In the genomic region with DNA sequence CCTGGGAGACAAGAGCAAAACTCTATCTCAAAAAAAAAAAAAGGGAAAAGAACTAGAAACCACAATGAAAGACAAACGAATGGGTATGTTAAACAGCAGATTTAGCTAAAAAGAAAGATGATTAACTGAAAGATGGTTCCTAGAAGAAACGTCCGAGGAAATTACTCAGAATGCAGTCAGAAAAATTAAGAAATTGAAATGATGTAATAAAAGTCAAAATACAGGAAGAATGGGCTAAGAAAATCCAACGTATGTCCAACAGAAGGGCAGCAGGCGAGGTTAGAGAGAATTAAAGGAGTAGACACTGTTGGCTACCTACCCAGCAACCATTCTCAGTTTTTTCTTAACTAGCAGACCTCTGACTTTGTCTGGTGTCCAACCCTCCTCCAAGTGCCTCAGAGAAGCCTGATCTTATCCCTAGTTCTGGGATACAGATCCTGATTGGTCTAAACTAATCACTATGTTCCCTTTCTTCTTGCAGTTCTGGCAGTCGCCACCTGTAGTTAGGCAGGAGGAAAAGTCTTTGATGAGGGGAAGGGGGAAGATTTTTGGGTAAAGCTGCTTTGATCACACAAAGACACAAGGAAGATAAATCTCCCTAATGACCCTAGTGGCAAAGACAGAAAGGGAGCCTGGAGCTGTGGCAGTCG, we compare ENCODE assay signal across 19 cellular contexts. TPM values are rescaled to one million over a fixed set of nuclear protein-coding genes. Genes with fewer than 3 reads are reported as not detected.
DNase-seq lines count a peak whose midpoint lies in the region; ATAC-seq, FAIRE-seq and TF ChIP-seq lines count a peak whose summit lies in the region.
"Had no signal": no experiment of that assay in that cellular context is flagged by ENCODE, and none has a peak within 500 bp of the region (broad histone marks: within the 10 kb centered on the region; RNA-seq: fewer than 3 reads in every experiment).

No MANE protein-coding gene starts in this region.

- H3K4me3 ChIP-seq in K562, result no peak overlapping the region
- no peak overlapping the region for H3K4me3 ChIP-seq in stomach
- H3K4me3 ChIP-seq: lung had no signal

- in situ Hi-C loops in K562 (cut with MboI), result no loop called here

- CTCF ChIA-PET in K562 (lab: Yijun Ruan, JAX; ENCODE audit: low intra/inter-chr PET ratio), result interaction anchor here (0.6 to 0.8 kb wide), 2 partner anchors 23 to 151 kb away, joined by 3 read pairs; no protein-coding TSS in a partner anchor

- no peaks in the 10 kb centered on the region for H3K36me3 ChIP-seq in K562 (ENCODE audit: control insufficient read depth, insufficient read depth, low read length)
- H3K36me3 ChIP-seq in stomach, result peaks cover 0 to 9% (median 0%) of the 10 kb centered on the region in 4 donors

- 21% methylated on average over 7 of the region's 7 CpGs for WGBS in K562 (ENCODE audit: insufficient coverage, low coverage, missing lambda C conversion rate)
- WGBS in stomach, 5 donors, result 77 to 90% (median 86%) methylated on average over 7 of the region's 7 CpGs

- H3K4me3 Mint-ChIP-seq in HFFc6, result no peak overlapping the region
- H3K4me3 Mint-ChIP-seq: activated naive CD8-positive, alpha-beta T cell treated with anti-CD3 and anti-CD28 coated beads, Interleukin-2, amount 50 U/mL, for 24 hours; activated T-helper 17 cell treated with anti-CD3 and anti-CD28 coated beads, Interleukin-2, amount 50 U/mL, for 72 hours; T-helper 1 cell treated with Interleukin-12 subunit alpha and Interleukin-12 subunit beta and Interleukin-4 antibody, amounts not matched to agents 30 μg/mL and 1 μg/mL, for 36 hours had no signal

- no peaks in the 10 kb centered on the region for H3K36me3 Mint-ChIP-seq in HFFc6 (ENCODE audit: low read depth)

- H3K27ac ChIP-seq in K562 (ENCODE audit: extremely low read depth, low read depth, low read length) (no peak overlapping the region), stomach (no peak overlapping the region)

- H3K4me1 ChIP-seq in K562 (replicated peaks in 1 of 2; ENCODE audit: control insufficient read depth in 2 of 2, insufficient read depth in 2 of 2, low read length in 2 of 2), result peaks cover 0 to 4% of the 10 kb centered on the region in 2 experiments; a peak in 1 of 5 replicates
- no peaks in the 10 kb centered on the region for H3K4me1 ChIP-seq in stomach

- H2AFZ ChIP-seq in K562 (ENCODE audit: low read depth, low read length), result 0 out of 2 replicates have a peak overlapping the region, but pooled peaks have one; percentile 3

- peak; percentile 9 for DNase-seq in CD1c-positive myeloid dendritic cell (ENCODE audit: extremely low spot score)
- no peak for DNase-seq in HFFc6
- peak in 2 of 4 experiments; percentile 42 to 55 for DNase-seq in K562 (ENCODE audit: extremely low read depth in 1 of 4, low spot score in 3 of 4)
- peak; percentile 56 for DNase-seq in iPS-NIHi11 (ENCODE audit: low spot score)
- no peak for DNase-seq in T1000 (lab: John Stamatoyannopoulos, UW)
- no peak for DNase-seq in stomach
- DNase-seq: activated CD4-positive, CD25-positive, alpha-beta regulatory T cell; activated naive CD8-positive, alpha-beta T cell treated with anti-CD3 and anti-CD28 coated beads, Interleukin-2, amount 50 U/mL, for 24 hours; NCI-H1417; posterior cingulate gyrus; SHP77 treated with DMSO at 0.1 percent for 48 hours had no signal

- peaks cover 3% of the 10 kb centered on the region; the same call in 1 of the 2 replicates for H3K27me3 Mint-ChIP-seq in HFFc6 (ENCODE audit: insufficient read depth)
- H3K27me3 Mint-ChIP-seq: activated naive CD8-positive, alpha-beta T cell treated with anti-CD3 and anti-CD28 coated beads, Interleukin-2, amount 50 U/mL, for 24 hours had no signal

- 0 out of 2 replicates have a peak, but pooled peaks have one; percentile 9 for TF ChIP-seq CTCF in HFFc6 (IDR thresholded peaks at IDR 0.05)
- TF ChIP-seq CTCF in K562 (IDR thresholded peaks at IDR 0.05 in 2 of 3, conservative IDR thresholded peaks at IDR 0.05 in 1 of 3; ENCODE audit: insufficient read depth in 2 of 3, low read depth in 1 of 3, low read length in 3 of 3), result peak in 2 of 3 experiments; percentile 22 to 25; a peak in 1 of 6 replicates
- no peak for TF ChIP-seq CTCF in stomach (IDR thresholded peaks at IDR 0.05)

- POLR2A ChIA-PET in K562 (lab: Yijun Ruan, JAX), result interaction anchor here (0.6 to 1.0 kb wide), 3 partner anchors 10 to 227 kb away, joined by 3 read pairs; no protein-coding TSS in a partner anchor

- no peaks in the 10 kb centered on the region for H3K9me1 ChIP-seq in K562 (ENCODE audit: control insufficient read depth, insufficient read depth, low read length)

- H3K27me3 ChIP-seq in K562 (ENCODE audit: control insufficient read depth in 2 of 2, insufficient read depth in 2 of 2, low read length in 2 of 2) (no peaks in the 10 kb centered on the region), stomach (no peaks in the 10 kb centered on the region)

- no peak overlapping the region for H3K9ac ChIP-seq in K562 (ENCODE audit: insufficient read depth in 1 of 2, low read depth in 2 of 2, low read length in 2 of 2)

- TF ChIP-seq POLR2A in K562 (conservative IDR thresholded peaks at IDR 0.05), result no peak
- TF ChIP-seq POLR2A in stomach (IDR thresholded peaks at IDR 0.05), result no peak

- BruUV-seq in K562 (replicated peaks; lab: Mats Ljungman, UMichigan), result no TSS peak

- intact Hi-C loops in K562 (cut with micrococcal nuclease), result no loop called here
- intact Hi-C loops in stomach (cut with DNase I; ENCODE audit: low total_unique reads), result no loop called here

- H3K79me2 ChIP-seq in K562 (ENCODE audit: control insufficient read depth, insufficient read depth, low read length), result no peaks in the 10 kb centered on the region

- H3K9me3 ChIP-seq in K562 (replicated peaks; ENCODE audit: control insufficient read depth, insufficient read depth, low read depth, low read length) (no peaks in the 10 kb centered on the region), stomach (no peaks in the 10 kb centered on the region)

- peaks cover 11% of the 10 kb centered on the region for H3K4me1 Mint-ChIP-seq in HFFc6 (ENCODE audit: low read depth)

- peak; percentile 82 for ATAC-seq in K562
- ATAC-seq in HG03025 (IDR thresholded peaks at IDR 0.05; ENCODE audit: low FRiP score, unreplicated experiment), result no peak
- no peak for ATAC-seq in GM19397 (IDR thresholded peaks at IDR 0.05; ENCODE audit: unreplicated experiment)
- ATAC-seq: activated naive CD8-positive, alpha-beta T cell treated with anti-CD3 and anti-CD28 coated beads, Interleukin-2, amount 50 U/mL, for 24 hours; activated T-helper 17 cell treated with anti-CD3 and anti-CD28 coated beads, Interleukin-2, amount 50 U/mL, for 72 hours; esophagus mucosa had no signal

- FAIRE-seq in K562 (lab: Jason Lieb, UNC), result peak; percentile 87
- FAIRE-seq: keratinocyte had no signal

- H3K9me3 Mint-ChIP-seq in HFFc6, result no peaks in the 10 kb centered on the region
- H3K9me3 Mint-ChIP-seq: activated naive CD8-positive, alpha-beta T cell treated with anti-CD3 and anti-CD28 coated beads, Interleukin-2, amount 50 U/mL, for 24 hours; activated T-helper 17 cell treated with anti-CD3 and anti-CD28 coated beads, Interleukin-2, amount 50 U/mL, for 72 hours; T-helper 1 cell treated with Interleukin-12 subunit alpha and Interleukin-12 subunit beta and Interleukin-4 antibody, amounts not matched to agents 30 μg/mL and 1 μg/mL, for 36 hours had no signal

- no peak overlapping the region; the same call in 1 of the 2 replicates for H3K4me2 ChIP-seq in K562 (ENCODE audit: insufficient read depth, low read length)

- H4K20me1 ChIP-seq in K562 (replicated peaks; ENCODE audit: control insufficient read depth, insufficient read depth, low read length), result no peaks in the 10 kb centered on the region

- TF ChIP-seq EP300 in K562 (IDR thresholded peaks at IDR 0.05; ENCODE audit: low read length) (no peak), stomach (IDR thresholded peaks at IDR 0.05) (no peak)

- no peak for TF ChIP-seq RAD21 in K562 (CRISPR knock-in tag; conservative IDR thresholded peaks at IDR 0.05 in 1 of 2, IDR thresholded peaks at IDR 0.05 in 1 of 2)

- no peak overlapping the region for H3K27ac Mint-ChIP-seq in HFFc6
- H3K27ac Mint-ChIP-seq: activated naive CD8-positive, alpha-beta T cell treated with anti-CD3 and anti-CD28 coated beads, Interleukin-2, amount 50 U/mL, for 24 hours; activated T-helper 17 cell treated with anti-CD3 and anti-CD28 coated beads, Interleukin-2, amount 50 U/mL, for 72 hours had no signal

TF ChIP-seq in K562, 482 proteins besides CTCF, POLR2A, EP300 and RAD21 (continues in another document):
- TF ChIP-seq ZNF239 (CRISPR knock-in tag; IDR thresholded peaks at IDR 0.05) (no peak), CBX2 (IDR thresholded peaks at IDR 0.05; ENCODE audit: insufficient read depth, low read length, poor library complexity, severe bottlenecking) (no peak)
- TF ChIP-seq, protein P1, sequence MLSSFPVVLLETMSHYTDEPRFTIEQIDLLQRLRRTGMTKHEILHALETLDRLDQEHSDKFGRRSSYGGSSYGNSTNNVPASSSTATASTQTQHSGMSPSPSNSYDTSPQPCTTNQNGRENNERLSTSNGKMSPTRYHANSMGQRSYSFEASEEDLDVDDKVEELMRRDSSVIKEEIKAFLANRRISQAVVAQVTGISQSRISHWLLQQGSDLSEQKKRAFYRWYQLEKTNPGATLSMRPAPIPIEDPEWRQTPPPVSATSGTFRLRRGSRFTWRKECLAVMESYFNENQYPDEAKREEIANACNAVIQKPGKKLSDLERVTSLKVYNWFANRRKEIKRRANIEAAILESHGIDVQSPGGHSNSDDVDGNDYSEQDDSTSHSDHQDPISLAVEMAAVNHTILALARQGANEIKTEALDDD (IDR thresholded peaks at IDR 0.05), result peak; percentile 73

RNA-seq across cellular contexts. Expression of a gene that starts 25.7 kb away (rescaled TPM):
- 10 to 100 TPM in 5 of 6 experiments, 1 to 10 TPM in 1; 9.3 to 14.5 (median 13.2) TPM for total RNA-seq in HFFc6 (2021; fragmentation: NEBNext Ultra II Directional; extraction: Animal tissue kit (Norgen Biotek cat#: 25700))
- total RNA-seq in K562 (2011; cell fraction: chromatin; rRNA removed; ENCODE audit: low replicate concordance), result 1.4 and 3.6 TPM in 2 replicates
- 2.6 and 3.8 TPM in 2 replicates for total RNA-seq in K562 (2011; cell fraction: nucleolus; rRNA removed)
- total RNA-seq in K562 (2011; cell fraction: nucleoplasm; rRNA removed), result 2.3 and 2.6 TPM in 2 replicates
- total RNA-seq in K562 (2014; rRNA removed) (0.45 and 1.1 TPM in 2 replicates), K562 (2014; rRNA removed; fragmentation: Illumina TruSeq; extraction: Trizol) (0.64 and 0.76 TPM in 2 replicates), K562 (2015; rRNA removed; fragmentation: Illumina TruSeq; extraction: Trizol) (0.68 and 1.0 TPM in 2 replicates), K562 (2021) (1.2 and 1.6 TPM in 2 replicates), stomach (1 to 10 TPM; 3.1 to 8.1 (median 5.8) TPM)
- polyA plus RNA-seq in K562 (2011; rRNA removed) (2.4 and 3.2 TPM in 2 replicates), K562 (2014; fragmentation: Illumina TruSeq; extraction: Trizol) (0.95 and 1.3 TPM in 2 replicates), K562 (2014; fragmentation: Nextera tagmentation; extraction: Ambion mirVana) (under 1 TPM; 0.15 to 0.18 TPM), K562 (2014; rRNA removed) (0.73 and 1.1 TPM in 2 replicates), stomach (1 to 10 TPM; 1.1 to 2.9 (median 2.6) TPM)
- 3.1 and 3.3 TPM in 2 replicates for polyA plus RNA-seq in K562 (2011; cell fraction: cytosol; rRNA removed)
- 3.5 and 3.9 TPM in 2 replicates for polyA plus RNA-seq in K562 (2011; cell fraction: nucleus; rRNA removed)
- 1.5 and 1.9 TPM in 2 replicates for polyA plus RNA-seq in K562 (2012)
- 5.4 and 5.5 TPM in 2 replicates for polyA minus RNA-seq in K562 (2011; rRNA and poly(A)+ RNA removed)
- polyA minus RNA-seq in K562 (2011; cell fraction: cytosol; rRNA and poly(A)+ RNA removed), result 2.8 TPM in 2 replicates
- polyA minus RNA-seq in K562 (2011; cell fraction: nucleus; rRNA and poly(A)+ RNA removed), result 2.3 and 2.8 TPM in 2 replicates
- total RNA-seq: HT-29 had no signal

Comparison
In these comparisons a context has a peak if more than half of its experiments do, and no peak if none do; other contexts are left out.
1. DNase-seq: peak in CD1c-positive myeloid dendritic cell (single experiment) and iPS-NIHi11 (single experiment); none in HFFc6 (single experiment), T1000 (single experiment) and stomach (single experiment).
2. CTCF ChIP-seq: peak in HFFc6 (single experiment) and K562 (2 of 3); none in stomach (0 of 7).